In genomic region chr14:57261604-57262003, GRCh38 we compare ENCODE assay signal across 14 cellular contexts. TPM values are rescaled to one million over a fixed set of nuclear protein-coding genes. Genes with fewer than 3 reads are reported as not detected.
A peak's percentile ranks its signal among the peaks of the same experiment; 100 is the strongest.
DNase-seq lines count a peak whose midpoint lies in the region; ATAC-seq, FAIRE-seq and TF ChIP-seq lines count a peak whose summit lies in the region.
"Had no signal": no experiment of that assay in that cellular context is flagged by ENCODE, and none has a peak within 500 bp of the region (broad histone marks: within the 10 kb centered on the region; RNA-seq: fewer than 3 reads in every experiment).

No MANE protein-coding gene starts in this region.

- no peak for ATAC-seq in WTC11
- no peak for ATAC-seq in HG03025 (IDR thresholded peaks at IDR 0.05; ENCODE audit: low FRiP score, unreplicated experiment)
- ATAC-seq in omental fat pad (ENCODE audit: low FRiP score): no peak
- ATAC-seq: CD8-positive, alpha-beta T cell; HCT116 had no signal

- H3K9ac ChIP-seq in iPS-20b (ENCODE audit: low read depth, low read length): no peak overlapping the region
- H3K9ac ChIP-seq: GM23248 had no signal

- CTCF ChIA-PET in WTC11 (lab: Charles Lee): no interaction called here

- no peak overlapping the region for H3K4me3 ChIP-seq in iPS-20b (ENCODE audit: low read length)
- H3K4me3 ChIP-seq: GM23248 had no signal

- peaks cover 4% of the 10 kb centered on the region; the same call in 1 of the 2 replicates for H3K9me3 Mint-ChIP-seq in WTC11

- DNase-seq in HTR-8/SVneo (ENCODE audit: insufficient read length, low spot score) (no peak), WTC11 (ENCODE audit: low spot score) (no peak), omental fat pad (ENCODE audit: low spot score) (no peak)
- no peak for DNase-seq in activated naive CD4-positive, alpha-beta T cell treated with anti-CD3 and anti-CD28 coated beads, Interleukin-2, amount 50 U/mL, for 16 hours
- DNase-seq: CD8-positive, alpha-beta T cell; COR-L47; DND-41; GDM1; GM23248 had no signal

- POLR2A ChIA-PET in WTC11 (lab: Charles Lee): no interaction called here

- 0 out of 2 replicates have a peak overlapping the region, but pooled peaks have one; percentile 34 for H3K27ac Mint-ChIP-seq in WTC11

- peaks cover 5% of the 10 kb centered on the region; the same call in 1 of the 2 replicates for H3K36me3 ChIP-seq in iPS-20b (ENCODE audit: insufficient read depth, low read depth, low read length)

- no peak for TF ChIP-seq CTCF in WTC11 (IDR thresholded peaks at IDR 0.05)
- TF ChIP-seq CTCF in omental fat pad (IDR thresholded peaks at IDR 0.05): no peak

- no peaks in the 10 kb centered on the region for H3K27me3 Mint-ChIP-seq in WTC11 (ENCODE audit: low read depth)

- peaks cover 12% of the 10 kb centered on the region for H3K36me3 Mint-ChIP-seq in WTC11

- H3K4me1 Mint-ChIP-seq in WTC11: peaks cover 25% of the 10 kb centered on the region

- H3K27ac ChIP-seq in iPS-20b (ENCODE audit: low read length): peak overlapping the region; percentile 28
- H3K27ac ChIP-seq: GM23248 had no signal

- peak; percentile 92 for FAIRE-seq in HTR-8/SVneo (lab: Jason Lieb, UNC)
- FAIRE-seq: H54 had no signal

- no peak overlapping the region for H3K4me3 Mint-ChIP-seq in WTC11
- H3K4me3 Mint-ChIP-seq: CD14-positive monocyte; CD8-positive, alpha-beta T cell had no signal

- H3K9me3 ChIP-seq in iPS-20b (ENCODE audit: insufficient read depth, low read depth, low read length): no peaks in the 10 kb centered on the region

- H3K4me1 ChIP-seq in iPS-20b (ENCODE audit: insufficient read depth, low read length): peaks cover 16% of the 10 kb centered on the region; the same call in 1 of the 2 replicates

- no peaks in the 10 kb centered on the region for H3K27me3 ChIP-seq in iPS-20b (ENCODE audit: insufficient read depth, low read length)

TF ChIP-seq in WTC11, 78 proteins besides CTCF, POLR2A, EP300 and RAD21:
- TF ChIP-seq ZBTB43 (CRISPR knock-in tag; IDR thresholded peaks at IDR 0.05) (no peak), STAT6 (CRISPR knock-in tag; conservative IDR thresholded peaks at IDR 0.05; ENCODE audit: low read depth) (no peak), ESRRA (CRISPR knock-in tag; IDR thresholded peaks at IDR 0.05; ENCODE audit: borderline replicate concordance) (no peak), ZNF138 (CRISPR knock-in tag; conservative IDR thresholded peaks at IDR 0.05) (no peak), TEAD1 (CRISPR knock-in tag; IDR thresholded peaks at IDR 0.05) (no peak), NFE2L1 (CRISPR knock-in tag; IDR thresholded peaks at IDR 0.05) (no peak), GRHL2 (CRISPR knock-in tag; IDR thresholded peaks at IDR 0.05; ENCODE audit: insufficient replicate concordance, severe bottlenecking) (no peak), CDX4 (CRISPR knock-in tag; IDR thresholded peaks at IDR 0.05; ENCODE audit: borderline replicate concordance) (no peak), SMAD3 (CRISPR knock-in tag; IDR thresholded peaks at IDR 0.05; ENCODE audit: borderline replicate concordance) (no peak), ETV6 (CRISPR knock-in tag; IDR thresholded peaks at IDR 0.05) (no peak), E2F4 (CRISPR knock-in tag; IDR thresholded peaks at IDR 0.05; ENCODE audit: borderline replicate concordance, low read depth) (no peak), ZNF281 (CRISPR knock-in tag; IDR thresholded peaks at IDR 0.05) (no peak), ATF3 (CRISPR knock-in tag; conservative IDR thresholded peaks at IDR 0.05) (no peak), NR2C2 (CRISPR knock-in tag; IDR thresholded peaks at IDR 0.05) (no peak), HMGXB4 (CRISPR knock-in tag; IDR thresholded peaks at IDR 0.05) (no peak), TP53 (CRISPR knock-in tag; IDR thresholded peaks at IDR 0.05) (no peak), SOX15 (CRISPR knock-in tag; IDR thresholded peaks at IDR 0.05) (no peak)

RNA-seq across cellular contexts. Expression of gene EXOC5, which starts 7.1 kb away (rescaled TPM):
- total RNA-seq in WTC11 (2021): 71.5 to 80.4 TPM (median 74.2 TPM) in 3 replicates
- total RNA-seq in omental fat pad: 10 to 100 TPM; 32.0 to 52.5 (median 44.6) TPM

RNA-seq across cellular contexts. Expression of gene AP5M1, which starts 7.2 kb away (rescaled TPM):
- total RNA-seq in WTC11 (2021) (40.4 to 48.5 TPM (median 43.8 TPM) in 3 replicates), omental fat pad (10 to 100 TPM; 15.3 to 25.7 (median 22.2) TPM)
